Comparison of ENCODE assay signal across 10 cellular contexts in genomic region chr2:63856302-63856600, GRCh38. TPM values are rescaled to one million over a fixed set of nuclear protein-coding genes. Genes with fewer than 3 reads are reported as not detected.
A peak's percentile ranks its signal among the peaks of the same experiment; 100 is the strongest.
DNase-seq lines count a peak whose midpoint lies in the region; ATAC-seq and TF ChIP-seq lines count a peak whose summit lies in the region.
"Had no signal": no experiment of that assay in that cellular context is flagged by ENCODE, and none has a peak within 500 bp of the region (broad histone marks: within the 10 kb centered on the region; RNA-seq: fewer than 3 reads in every experiment).

No MANE protein-coding gene starts in this region.

- no peak overlapping the region for H3K18ac ChIP-seq in mesendoderm (ENCODE audit: low read length)

- H3K4me1 Mint-ChIP-seq in naive thymus-derived CD8-positive, alpha-beta T cell = peaks cover 26 to 68% (median 63%) of the 10 kb centered on the region in 4 donors

- WGBS in mesendoderm (ENCODE audit: extremely low coverage, insufficient coverage, low lambda C conversion rate) = no CpG with 5 or more reads among the region's 5 CpGs
- WGBS in gastroesophageal sphincter (ENCODE audit: low coverage in 1 of 2), 2 donors = 75 to 91% methylated on average over 4 to 5 of the region's 5 CpGs

- no peak overlapping the region for H2AK5ac ChIP-seq in mesendoderm (ENCODE audit: low read length)

- peaks cover 0 to 34% (median 13%) of the 10 kb centered on the region in 3 donors for H3K36me3 Mint-ChIP-seq in naive thymus-derived CD8-positive, alpha-beta T cell

- no peak for TF ChIP-seq EP300 in gastroesophageal sphincter (IDR thresholded peaks at IDR 0.05)

- H2BK120ac ChIP-seq in mesendoderm (ENCODE audit: low read depth, low read length) = no peak overlapping the region

- H3K23ac ChIP-seq in mesendoderm (ENCODE audit: low read length) = no peak overlapping the region

- peaks cover 0 to 38% (median 0%) of the 10 kb centered on the region in 3 donors for H3K36me3 ChIP-seq in Peyer's patch
- H3K36me3 ChIP-seq in mesendoderm (ENCODE audit: control insufficient read depth, insufficient read depth, low read length) = peaks cover 1% of the 10 kb centered on the region
- H3K36me3 ChIP-seq in gastroesophageal sphincter = peaks cover 5 to 50% of the 10 kb centered on the region in 2 donors

- peak overlapping the region; percentile 55 to 82 (median 70) for H3K4me3 Mint-ChIP-seq in naive thymus-derived CD8-positive, alpha-beta T cell
- H3K4me3 Mint-ChIP-seq: nephron had no signal

- no peaks in the 10 kb centered on the region for H3K79me1 ChIP-seq in mesendoderm (ENCODE audit: low read length)

- H3K27me3 ChIP-seq in Peyer's patch = no peaks in the 10 kb centered on the region
- no peaks in the 10 kb centered on the region for H3K27me3 ChIP-seq in mesendoderm (ENCODE audit: insufficient read depth, low read length, poor library complexity)
- no peaks in the 10 kb centered on the region for H3K27me3 ChIP-seq in gastroesophageal sphincter

- H2BK15ac ChIP-seq in mesendoderm (replicated peaks; ENCODE audit: low read depth) = no peak overlapping the region

- no peak overlapping the region for H3K56ac ChIP-seq in mesendoderm (ENCODE audit: low read length)

- H3K4me3 ChIP-seq in Peyer's patch (no peak overlapping the region), mesendoderm (ENCODE audit: low read length) (no peak overlapping the region), gastroesophageal sphincter (no peak overlapping the region)

- peaks cover 46% of the 10 kb centered on the region for H3K79me2 ChIP-seq in mesendoderm (ENCODE audit: control insufficient read depth, insufficient read depth, low read length)

- peaks cover 0 to 1% (median 0%) of the 10 kb centered on the region in 9 donors for H3K9me3 Mint-ChIP-seq in naive thymus-derived CD8-positive, alpha-beta T cell

- no peak overlapping the region for H3K9ac ChIP-seq in mesendoderm (ENCODE audit: low read length)

- no peak for TF ChIP-seq POLR2A in Peyer's patch (IDR thresholded peaks at IDR 0.05)
- no peak for TF ChIP-seq POLR2A in gastroesophageal sphincter (IDR thresholded peaks at IDR 0.05)

- no peak overlapping the region for H3K4ac ChIP-seq in mesendoderm (ENCODE audit: low read depth, low read length)

- DNase-seq in AML-193 (lab: John Stamatoyannopoulos, UW) (peak; percentile 63 to 72), Peyer's patch (peak in 2 of 3 donors; percentile 28 to 65), activated T-helper 1 cell treated with Interleukin-2 at 50 U/mL for 16 hours (ENCODE audit: low read depth) (peak; percentile 20), HT-29 (ENCODE audit: low spot score) (no peak), mesendoderm (no peak)
- peak in 9 of 10 donors; percentile 17 to 84 (median 60) for DNase-seq in naive thymus-derived CD8-positive, alpha-beta T cell
- DNase-seq: hippocampal formation had no signal

- no peak overlapping the region for H2BK5ac ChIP-seq in mesendoderm (ENCODE audit: low read length)

- POLR2A ChIA-PET in naive thymus-derived CD8-positive, alpha-beta T cell (lab: Charles Lee) = interaction anchor here (1.0 to 3.6 kb wide), 2 partner anchors 11 to 15 kb away, joined by 6 to 40 read pairs; partner anchors contain the start of gene UGP2

- H3K27ac ChIP-seq in Peyer's patch (peak overlapping the region; percentile 20 to 58 (median 47)), mesendoderm (ENCODE audit: low read depth, low read length) (no peak overlapping the region), gastroesophageal sphincter (no peak overlapping the region)

- H3K27me3 Mint-ChIP-seq in naive thymus-derived CD8-positive, alpha-beta T cell = no peaks in the 10 kb centered on the region

- ATAC-seq in naive thymus-derived CD8-positive, alpha-beta T cell = peak; percentile 89 to 92
- ATAC-seq in gastroesophageal sphincter (no peak), HG02870 (IDR thresholded peaks at IDR 0.05; ENCODE audit: unreplicated experiment) (no peak)

- H3K4me1 ChIP-seq in Peyer's patch (peaks cover 0 to 15% (median 2%) of the 10 kb centered on the region in 4 donors), mesendoderm (ENCODE audit: control insufficient read depth, low read depth, low read length) (peaks cover 7% of the 10 kb centered on the region), gastroesophageal sphincter (peaks cover 6 to 23% (median 20%) of the 10 kb centered on the region in 3 donors)

- no peak overlapping the region for H4K8ac ChIP-seq in mesendoderm (ENCODE audit: low read depth, low read length)

- no peak overlapping the region for H4K5ac ChIP-seq in mesendoderm (ENCODE audit: low read length)

- no peak overlapping the region for H3K4me2 ChIP-seq in mesendoderm (ENCODE audit: low read length)

- H3K27ac Mint-ChIP-seq in naive thymus-derived CD8-positive, alpha-beta T cell = peak overlapping the region; percentile 86 to 98 (median 95)
- H3K27ac Mint-ChIP-seq: nephron had no signal

- TF ChIP-seq CTCF in Peyer's patch (IDR thresholded peaks at IDR 0.05) (no peak), gastroesophageal sphincter (IDR thresholded peaks at IDR 0.05) (no peak)

- no peaks in the 10 kb centered on the region for H3K9me3 ChIP-seq in Peyer's patch
- no peaks in the 10 kb centered on the region for H3K9me3 ChIP-seq in gastroesophageal sphincter

RNA-seq across cellular contexts. Expression of gene UGP2, which starts 14.6 kb away (rescaled TPM):
- total RNA-seq in Peyer's patch = 100 to 1,000 TPM in 2 of 4 donors, 10 to 100 TPM in 2; 85.4 to 125 (median 106) TPM
- 10 to 100 TPM; 77.2 to 89.1 TPM for total RNA-seq in naive thymus-derived CD8-positive, alpha-beta T cell
- polyA plus RNA-seq in naive thymus-derived CD8-positive, alpha-beta T cell = 100 to 1,000 TPM; 112 to 148 (median 135) TPM
- total RNA-seq in HT-29 (2014; rRNA removed; shearing (Covaris generic)) = 23.1 and 27.8 TPM in 2 replicates
- polyA plus RNA-seq in mesendoderm (2013, experiment 1 of 2) = 361 TPM
- polyA plus RNA-seq in mesendoderm (2013, experiment 2 of 2) = 376 TPM
- total RNA-seq in gastroesophageal sphincter = 100 to 1,000 TPM; 151 to 222 (median 164) TPM

Comparison
In these comparisons a context has a peak if more than half of its experiments do, and no peak if none do; other contexts are left out.
1. DNase-seq: peak in AML-193 (2 of 2), Peyer's patch (2 of 3), activated T-helper 1 cell treated with Interleukin-2 at 50 U/mL for 16 hours (single experiment) and naive thymus-derived CD8-positive, alpha-beta T cell (9 of 10); none in HT-29 (single experiment) and mesendoderm (single experiment).
2. H3K27ac ChIP-seq: peak in Peyer's patch (4 of 4); none in mesendoderm (single experiment) and gastroesophageal sphincter (0 of 4).
3. ATAC-seq: peak in naive thymus-derived CD8-positive, alpha-beta T cell (2 of 2); none in gastroesophageal sphincter (single experiment) and HG02870 (single experiment).